1 cellular context compared by ENCODE assay signal in the genomic region with DNA sequence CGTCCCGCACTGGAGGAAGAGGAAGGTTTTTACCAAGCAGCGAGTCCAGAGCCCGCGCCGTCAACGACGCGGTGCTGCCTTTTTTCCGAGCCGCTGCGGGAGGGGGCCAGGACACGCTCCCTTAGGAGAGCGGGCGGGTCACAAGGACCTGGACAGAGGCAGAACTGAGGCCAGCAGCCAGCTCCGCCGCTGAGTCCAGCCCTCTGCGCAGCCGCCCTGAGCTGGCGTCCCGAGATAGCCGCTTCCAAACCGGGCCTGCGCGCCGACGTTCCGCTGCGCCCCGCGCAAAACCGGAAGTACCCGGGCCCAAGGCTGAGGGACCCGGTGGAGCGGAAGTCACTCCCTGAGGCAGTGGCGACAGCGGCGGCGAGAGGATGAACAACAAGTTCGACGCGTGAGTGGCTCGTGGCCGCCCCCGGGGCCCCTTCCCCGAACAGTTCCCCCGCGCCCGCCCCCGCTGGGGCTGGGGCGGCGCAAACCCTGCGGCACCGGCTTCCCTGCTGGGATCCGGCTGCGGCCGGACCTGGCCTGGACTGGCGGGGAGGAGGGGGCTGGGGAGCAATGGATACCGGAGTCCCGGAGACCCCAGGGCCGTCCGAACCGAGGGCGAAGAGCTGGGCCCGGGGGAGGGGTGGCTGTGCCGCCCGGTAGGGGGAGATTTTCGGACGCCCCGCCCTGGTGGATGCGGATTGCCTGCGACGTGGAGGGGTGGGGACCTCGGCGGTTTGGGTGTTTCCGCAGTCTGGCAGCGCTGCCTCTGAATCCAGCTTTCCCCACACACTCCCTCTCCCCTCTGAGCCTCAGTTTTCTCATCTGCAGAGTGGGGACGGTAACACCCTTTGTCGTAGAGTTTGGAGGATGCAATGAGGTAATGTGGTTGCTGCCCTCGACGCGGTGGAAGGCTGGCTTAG.
A peak's percentile ranks its signal among the peaks of the same experiment; 100 is the strongest.
TF ChIP-seq lines count a peak whose summit lies in the region.

A gene with protein sequence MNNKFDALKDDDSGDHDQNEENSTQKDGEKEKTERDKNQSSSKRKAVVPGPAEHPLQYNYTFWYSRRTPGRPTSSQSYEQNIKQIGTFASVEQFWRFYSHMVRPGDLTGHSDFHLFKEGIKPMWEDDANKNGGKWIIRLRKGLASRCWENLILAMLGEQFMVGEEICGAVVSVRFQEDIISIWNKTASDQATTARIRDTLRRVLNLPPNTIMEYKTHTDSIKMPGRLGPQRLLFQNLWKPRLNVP (plus strand): TSS at position 339 of the 911 bp plus-strand sequence. CDS start 36 bp downstream, at position 375.
A gene (minus strand): TSS at position 207 of the 911 bp plus-strand sequence. CDS start 675 bp downstream, outside the sequence.

TF ChIP-seq in HepG2, 621 proteins besides CTCF, POLR2A, EP300 and RAD21 (continued from another document and continues in another):
- TF ChIP-seq, protein P1, sequence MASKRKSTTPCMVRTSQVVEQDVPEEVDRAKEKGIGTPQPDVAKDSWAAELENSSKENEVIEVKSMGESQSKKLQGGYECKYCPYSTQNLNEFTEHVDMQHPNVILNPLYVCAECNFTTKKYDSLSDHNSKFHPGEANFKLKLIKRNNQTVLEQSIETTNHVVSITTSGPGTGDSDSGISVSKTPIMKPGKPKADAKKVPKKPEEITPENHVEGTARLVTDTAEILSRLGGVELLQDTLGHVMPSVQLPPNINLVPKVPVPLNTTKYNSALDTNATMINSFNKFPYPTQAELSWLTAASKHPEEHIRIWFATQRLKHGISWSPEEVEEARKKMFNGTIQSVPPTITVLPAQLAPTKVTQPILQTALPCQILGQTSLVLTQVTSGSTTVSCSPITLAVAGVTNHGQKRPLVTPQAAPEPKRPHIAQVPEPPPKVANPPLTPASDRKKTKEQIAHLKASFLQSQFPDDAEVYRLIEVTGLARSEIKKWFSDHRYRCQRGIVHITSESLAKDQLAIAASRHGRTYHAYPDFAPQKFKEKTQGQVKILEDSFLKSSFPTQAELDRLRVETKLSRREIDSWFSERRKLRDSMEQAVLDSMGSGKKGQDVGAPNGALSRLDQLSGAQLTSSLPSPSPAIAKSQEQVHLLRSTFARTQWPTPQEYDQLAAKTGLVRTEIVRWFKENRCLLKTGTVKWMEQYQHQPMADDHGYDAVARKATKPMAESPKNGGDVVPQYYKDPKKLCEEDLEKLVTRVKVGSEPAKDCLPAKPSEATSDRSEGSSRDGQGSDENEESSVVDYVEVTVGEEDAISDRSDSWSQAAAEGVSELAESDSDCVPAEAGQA (IDR thresholded peaks at IDR 0.05; ENCODE audit: low read depth) = peak; percentile 91
- TF ChIP-seq, protein P1 (CRISPR knock-in tag; IDR thresholded peaks at IDR 0.05; ENCODE audit: borderline replicate concordance) = peak; percentile 98
- TF ChIP-seq ZNF761 (CRISPR knock-in tag; conservative IDR thresholded peaks at IDR 0.05) (peak; percentile 99), MED13 (CRISPR knock-in tag; IDR thresholded peaks at IDR 0.05) (peak; percentile 91), ZNF790 (CRISPR knock-in tag; IDR thresholded peaks at IDR 0.05; ENCODE audit: borderline replicate concordance) (peak; percentile 100), ETV5 (CRISPR knock-in tag; IDR thresholded peaks at IDR 0.05; ENCODE audit: borderline replicate concordance) (peak; percentile 96), RCOR2 (CRISPR knock-in tag; IDR thresholded peaks at IDR 0.05) (no peak), ZFYVE20 (CRISPR knock-in tag; IDR thresholded peaks at IDR 0.05; ENCODE audit: borderline replicate concordance, low read depth) (no peak), ISX (CRISPR knock-in tag; conservative IDR thresholded peaks at IDR 0.05) (peak; percentile 97), ARNTL (CRISPR knock-in tag; IDR thresholded peaks at IDR 0.05) (peak; percentile 85), DNMT1 (CRISPR knock-in tag; IDR thresholded peaks at IDR 0.05) (peak; percentile 96; the same call in 1 of the 2 replicates), SSRP1 (CRISPR knock-in tag; IDR thresholded peaks at IDR 0.05) (no peak; the same call in 1 of the 2 replicates), TSC22D2 (CRISPR knock-in tag; IDR thresholded peaks at IDR 0.05; ENCODE audit: borderline replicate concordance) (peak; percentile 91), ERF (CRISPR knock-in tag; IDR thresholded peaks at IDR 0.05) (peak; percentile 100), REXO4 (CRISPR knock-in tag; IDR thresholded peaks at IDR 0.05; ENCODE audit: borderline replicate concordance) (peak; percentile 71; the same call in 1 of the 2 replicates), SMARCC2 (IDR thresholded peaks at IDR 0.05) (no peak), ZNF878 (CRISPR knock-in tag; IDR thresholded peaks at IDR 0.05) (peak; percentile 98), SNAPC2 (CRISPR knock-in tag; IDR thresholded peaks at IDR 0.05) (peak; percentile 92), NCOR1 (IDR thresholded peaks at IDR 0.05; ENCODE audit: borderline replicate concordance, low read length) (no peak; the same call in 1 of the 2 replicates), ZNF670 (CRISPR knock-in tag; IDR thresholded peaks at IDR 0.05; ENCODE audit: borderline replicate concordance) (peak; percentile 99), HNRNPK (IDR thresholded peaks at IDR 0.05; ENCODE audit: low read depth, low read length, poor library complexity, severe bottlenecking) (peak; percentile 88), GTF3A (CRISPR knock-in tag; conservative IDR thresholded peaks at IDR 0.05) (peak; percentile 87; the same call in 1 of the 2 replicates), SOX5 (CRISPR knock-in tag; IDR thresholded peaks at IDR 0.05; ENCODE audit: borderline replicate concordance) (peak; percentile 87), ARID2 (CRISPR knock-in tag; IDR thresholded peaks at IDR 0.05; ENCODE audit: borderline replicate concordance) (peak; percentile 98; the same call in 1 of the 2 replicates), ZZZ3 (CRISPR knock-in tag; IDR thresholded peaks at IDR 0.05; ENCODE audit: borderline replicate concordance) (peak; percentile 85; the same call in 1 of the 2 replicates), ZFP90 (CRISPR knock-in tag; IDR thresholded peaks at IDR 0.05; ENCODE audit: borderline replicate concordance) (peak; percentile 98), ZFY (CRISPR knock-in tag; IDR thresholded peaks at IDR 0.05) (peak; percentile 96), SOX13 (IDR thresholded peaks at IDR 0.05) (no peak), SOX13 (CRISPR knock-in tag; conservative IDR thresholded peaks at IDR 0.05 in 1 of 2, IDR thresholded peaks at IDR 0.05 in 1 of 2) (peak in 1 of 2 experiments; percentile 82; a peak in 2 of 4 replicates), MATR3 (CRISPR knock-in tag; IDR thresholded peaks at IDR 0.05) (no peak), ZMAT3 (CRISPR knock-in tag; conservative IDR thresholded peaks at IDR 0.05) (peak; percentile 99), ZNF225 (CRISPR knock-in tag; IDR thresholded peaks at IDR 0.05) (peak; percentile 99), RXRA (CRISPR knock-in tag; IDR thresholded peaks at IDR 0.05) (peak; percentile 94), FOXA1 (IDR thresholded peaks at IDR 0.05) (no peak), FOXA1 (CRISPR knock-in tag; IDR thresholded peaks at IDR 0.05) (peak; percentile 46), ZNF720 (CRISPR knock-in tag; IDR thresholded peaks at IDR 0.05) (no peak)
- TF ChIP-seq, protein P2, sequence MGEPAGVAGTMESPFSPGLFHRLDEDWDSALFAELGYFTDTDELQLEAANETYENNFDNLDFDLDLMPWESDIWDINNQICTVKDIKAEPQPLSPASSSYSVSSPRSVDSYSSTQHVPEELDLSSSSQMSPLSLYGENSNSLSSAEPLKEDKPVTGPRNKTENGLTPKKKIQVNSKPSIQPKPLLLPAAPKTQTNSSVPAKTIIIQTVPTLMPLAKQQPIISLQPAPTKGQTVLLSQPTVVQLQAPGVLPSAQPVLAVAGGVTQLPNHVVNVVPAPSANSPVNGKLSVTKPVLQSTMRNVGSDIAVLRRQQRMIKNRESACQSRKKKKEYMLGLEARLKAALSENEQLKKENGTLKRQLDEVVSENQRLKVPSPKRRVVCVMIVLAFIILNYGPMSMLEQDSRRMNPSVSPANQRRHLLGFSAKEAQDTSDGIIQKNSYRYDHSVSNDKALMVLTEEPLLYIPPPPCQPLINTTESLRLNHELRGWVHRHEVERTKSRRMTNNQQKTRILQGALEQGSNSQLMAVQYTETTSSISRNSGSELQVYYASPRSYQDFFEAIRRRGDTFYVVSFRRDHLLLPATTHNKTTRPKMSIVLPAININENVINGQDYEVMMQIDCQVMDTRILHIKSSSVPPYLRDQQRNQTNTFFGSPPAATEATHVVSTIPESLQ (CRISPR knock-in tag; conservative IDR thresholded peaks at IDR 0.05) = peak; percentile 96; the same call in 1 of the 2 replicates
- TF ChIP-seq, protein P3, sequence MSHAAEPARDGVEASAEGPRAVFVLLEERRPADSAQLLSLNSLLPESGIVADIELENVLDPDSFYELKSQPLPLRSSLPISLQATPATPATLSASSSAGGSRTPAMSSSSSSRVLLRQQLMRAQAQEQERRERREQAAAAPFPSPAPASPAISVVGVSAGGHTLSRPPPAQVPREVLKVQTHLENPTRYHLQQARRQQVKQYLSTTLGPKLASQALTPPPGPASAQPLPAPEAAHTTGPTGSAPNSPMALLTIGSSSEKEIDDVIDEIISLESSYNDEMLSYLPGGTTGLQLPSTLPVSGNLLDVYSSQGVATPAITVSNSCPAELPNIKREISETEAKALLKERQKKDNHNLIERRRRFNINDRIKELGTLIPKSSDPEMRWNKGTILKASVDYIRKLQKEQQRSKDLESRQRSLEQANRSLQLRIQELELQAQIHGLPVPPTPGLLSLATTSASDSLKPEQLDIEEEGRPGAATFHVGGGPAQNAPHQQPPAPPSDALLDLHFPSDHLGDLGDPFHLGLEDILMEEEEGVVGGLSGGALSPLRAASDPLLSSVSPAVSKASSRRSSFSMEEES (CRISPR knock-in tag; IDR thresholded peaks at IDR 0.05) = peak; percentile 94
- TF ChIP-seq, protein P4, sequence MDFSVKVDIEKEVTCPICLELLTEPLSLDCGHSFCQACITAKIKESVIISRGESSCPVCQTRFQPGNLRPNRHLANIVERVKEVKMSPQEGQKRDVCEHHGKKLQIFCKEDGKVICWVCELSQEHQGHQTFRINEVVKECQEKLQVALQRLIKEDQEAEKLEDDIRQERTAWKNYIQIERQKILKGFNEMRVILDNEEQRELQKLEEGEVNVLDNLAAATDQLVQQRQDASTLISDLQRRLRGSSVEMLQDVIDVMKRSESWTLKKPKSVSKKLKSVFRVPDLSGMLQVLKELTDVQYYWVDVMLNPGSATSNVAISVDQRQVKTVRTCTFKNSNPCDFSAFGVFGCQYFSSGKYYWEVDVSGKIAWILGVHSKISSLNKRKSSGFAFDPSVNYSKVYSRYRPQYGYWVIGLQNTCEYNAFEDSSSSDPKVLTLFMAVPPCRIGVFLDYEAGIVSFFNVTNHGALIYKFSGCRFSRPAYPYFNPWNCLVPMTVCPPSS (IDR thresholded peaks at IDR 0.05) = no peak
- TF ChIP-seq, protein P5, sequence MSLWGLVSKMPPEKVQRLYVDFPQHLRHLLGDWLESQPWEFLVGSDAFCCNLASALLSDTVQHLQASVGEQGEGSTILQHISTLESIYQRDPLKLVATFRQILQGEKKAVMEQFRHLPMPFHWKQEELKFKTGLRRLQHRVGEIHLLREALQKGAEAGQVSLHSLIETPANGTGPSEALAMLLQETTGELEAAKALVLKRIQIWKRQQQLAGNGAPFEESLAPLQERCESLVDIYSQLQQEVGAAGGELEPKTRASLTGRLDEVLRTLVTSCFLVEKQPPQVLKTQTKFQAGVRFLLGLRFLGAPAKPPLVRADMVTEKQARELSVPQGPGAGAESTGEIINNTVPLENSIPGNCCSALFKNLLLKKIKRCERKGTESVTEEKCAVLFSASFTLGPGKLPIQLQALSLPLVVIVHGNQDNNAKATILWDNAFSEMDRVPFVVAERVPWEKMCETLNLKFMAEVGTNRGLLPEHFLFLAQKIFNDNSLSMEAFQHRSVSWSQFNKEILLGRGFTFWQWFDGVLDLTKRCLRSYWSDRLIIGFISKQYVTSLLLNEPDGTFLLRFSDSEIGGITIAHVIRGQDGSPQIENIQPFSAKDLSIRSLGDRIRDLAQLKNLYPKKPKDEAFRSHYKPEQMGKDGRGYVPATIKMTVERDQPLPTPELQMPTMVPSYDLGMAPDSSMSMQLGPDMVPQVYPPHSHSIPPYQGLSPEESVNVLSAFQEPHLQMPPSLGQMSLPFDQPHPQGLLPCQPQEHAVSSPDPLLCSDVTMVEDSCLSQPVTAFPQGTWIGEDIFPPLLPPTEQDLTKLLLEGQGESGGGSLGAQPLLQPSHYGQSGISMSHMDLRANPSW (CRISPR knock-in tag; IDR thresholded peaks at IDR 0.05; ENCODE audit: borderline replicate concordance) = peak; percentile 94; the same call in 1 of the 2 replicates
- TF ChIP-seq, protein P6, sequence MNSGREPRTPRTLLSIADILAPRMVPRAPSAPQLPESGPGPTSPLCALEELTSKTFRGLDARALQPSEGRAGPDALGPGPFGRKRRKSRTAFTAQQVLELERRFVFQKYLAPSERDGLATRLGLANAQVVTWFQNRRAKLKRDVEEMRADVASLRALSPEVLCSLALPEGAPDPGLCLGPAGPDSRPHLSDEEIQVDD (CRISPR knock-in tag; IDR thresholded peaks at IDR 0.05; ENCODE audit: borderline replicate concordance) = peak; percentile 99; the same call in 1 of the 2 replicates
- TF ChIP-seq, protein P7, sequence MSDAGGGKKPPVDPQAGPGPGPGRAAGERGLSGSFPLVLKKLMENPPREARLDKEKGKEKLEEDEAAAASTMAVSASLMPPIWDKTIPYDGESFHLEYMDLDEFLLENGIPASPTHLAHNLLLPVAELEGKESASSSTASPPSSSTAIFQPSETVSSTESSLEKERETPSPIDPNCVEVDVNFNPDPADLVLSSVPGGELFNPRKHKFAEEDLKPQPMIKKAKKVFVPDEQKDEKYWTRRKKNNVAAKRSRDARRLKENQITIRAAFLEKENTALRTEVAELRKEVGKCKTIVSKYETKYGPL (CRISPR knock-in tag; IDR thresholded peaks at IDR 0.05) = peak; percentile 90; the same call in 1 of the 2 replicates
- TF ChIP-seq, protein P8, sequence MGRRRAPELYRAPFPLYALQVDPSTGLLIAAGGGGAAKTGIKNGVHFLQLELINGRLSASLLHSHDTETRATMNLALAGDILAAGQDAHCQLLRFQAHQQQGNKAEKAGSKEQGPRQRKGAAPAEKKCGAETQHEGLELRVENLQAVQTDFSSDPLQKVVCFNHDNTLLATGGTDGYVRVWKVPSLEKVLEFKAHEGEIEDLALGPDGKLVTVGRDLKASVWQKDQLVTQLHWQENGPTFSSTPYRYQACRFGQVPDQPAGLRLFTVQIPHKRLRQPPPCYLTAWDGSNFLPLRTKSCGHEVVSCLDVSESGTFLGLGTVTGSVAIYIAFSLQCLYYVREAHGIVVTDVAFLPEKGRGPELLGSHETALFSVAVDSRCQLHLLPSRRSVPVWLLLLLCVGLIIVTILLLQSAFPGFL (CRISPR knock-in tag; IDR thresholded peaks at IDR 0.05) = peak; percentile 76; the same call in 1 of the 2 replicates
